Comparison of ENCODE assay signal across 2 cellular contexts in the genomic region with DNA sequence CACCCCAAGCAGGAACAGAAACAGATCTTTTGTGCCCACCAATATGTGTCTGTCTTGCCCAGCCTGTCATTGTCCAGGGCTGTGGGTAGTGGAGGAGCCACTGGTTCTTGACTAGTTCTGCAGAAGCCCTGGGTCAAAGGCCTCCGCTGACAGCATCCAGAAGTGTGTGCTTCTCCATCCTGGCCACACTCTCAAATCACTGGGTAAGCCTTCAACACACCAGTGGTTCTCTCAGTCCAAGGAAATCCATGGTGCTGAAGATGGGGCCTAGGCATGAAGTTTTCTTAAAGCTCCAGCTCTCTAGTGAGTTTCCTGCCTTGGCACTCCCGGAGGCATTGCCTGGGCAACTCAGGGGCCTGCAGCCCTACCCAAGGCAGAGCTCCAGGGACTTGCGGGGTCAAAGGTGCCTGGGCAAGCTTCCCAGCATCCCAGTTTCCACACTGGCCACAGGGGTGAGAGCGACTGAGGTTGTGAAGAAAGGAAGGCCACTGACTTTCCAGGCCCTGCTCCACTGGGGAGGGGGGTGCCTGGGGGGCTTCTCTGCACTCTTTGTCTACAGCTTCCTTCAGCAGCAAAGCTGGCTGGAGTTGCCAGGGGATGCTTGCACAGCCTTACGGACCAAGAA.
TF ChIP-seq lines count a peak whose summit lies in the region.

No MANE protein-coding gene starts in this region.

TF ChIP-seq in HEK293, 187 proteins besides CTCF, POLR2A, EP300 and RAD21 (continued from another document):
- TF ChIP-seq, protein P1, sequence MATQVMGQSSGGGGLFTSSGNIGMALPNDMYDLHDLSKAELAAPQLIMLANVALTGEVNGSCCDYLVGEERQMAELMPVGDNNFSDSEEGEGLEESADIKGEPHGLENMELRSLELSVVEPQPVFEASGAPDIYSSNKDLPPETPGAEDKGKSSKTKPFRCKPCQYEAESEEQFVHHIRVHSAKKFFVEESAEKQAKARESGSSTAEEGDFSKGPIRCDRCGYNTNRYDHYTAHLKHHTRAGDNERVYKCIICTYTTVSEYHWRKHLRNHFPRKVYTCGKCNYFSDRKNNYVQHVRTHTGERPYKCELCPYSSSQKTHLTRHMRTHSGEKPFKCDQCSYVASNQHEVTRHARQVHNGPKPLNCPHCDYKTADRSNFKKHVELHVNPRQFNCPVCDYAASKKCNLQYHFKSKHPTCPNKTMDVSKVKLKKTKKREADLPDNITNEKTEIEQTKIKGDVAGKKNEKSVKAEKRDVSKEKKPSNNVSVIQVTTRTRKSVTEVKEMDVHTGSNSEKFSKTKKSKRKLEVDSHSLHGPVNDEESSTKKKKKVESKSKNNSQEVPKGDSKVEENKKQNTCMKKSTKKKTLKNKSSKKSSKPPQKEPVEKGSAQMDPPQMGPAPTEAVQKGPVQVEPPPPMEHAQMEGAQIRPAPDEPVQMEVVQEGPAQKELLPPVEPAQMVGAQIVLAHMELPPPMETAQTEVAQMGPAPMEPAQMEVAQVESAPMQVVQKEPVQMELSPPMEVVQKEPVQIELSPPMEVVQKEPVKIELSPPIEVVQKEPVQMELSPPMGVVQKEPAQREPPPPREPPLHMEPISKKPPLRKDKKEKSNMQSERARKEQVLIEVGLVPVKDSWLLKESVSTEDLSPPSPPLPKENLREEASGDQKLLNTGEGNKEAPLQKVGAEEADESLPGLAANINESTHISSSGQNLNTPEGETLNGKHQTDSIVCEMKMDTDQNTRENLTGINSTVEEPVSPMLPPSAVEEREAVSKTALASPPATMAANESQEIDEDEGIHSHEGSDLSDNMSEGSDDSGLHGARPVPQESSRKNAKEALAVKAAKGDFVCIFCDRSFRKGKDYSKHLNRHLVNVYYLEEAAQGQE (tag by site-specific recombination; IDR thresholded peaks at IDR 0.05): peak; percentile 85
TF ChIP-seq in HEK293: peak in this region for 1.

TF ChIP-seq in HepG2, 621 proteins besides CTCF, POLR2A, EP300 and RAD21 (continued from another document):
- TF ChIP-seq ZNF709 (CRISPR knock-in tag; IDR thresholded peaks at IDR 0.05) (no peak), SRSF9 (IDR thresholded peaks at IDR 0.05; ENCODE audit: borderline replicate concordance, insufficient read depth, low read depth, low read length, poor library complexity, severe bottlenecking) (no peak), MIER2 (CRISPR knock-in tag; IDR thresholded peaks at IDR 0.05) (0 out of 2 replicates have a peak, but pooled peaks have one; percentile 39), NFYC (CRISPR knock-in tag; IDR thresholded peaks at IDR 0.05) (no peak), ZNF10 (CRISPR knock-in tag; IDR thresholded peaks at IDR 0.05; ENCODE audit: borderline replicate concordance, low read depth) (no peak), KDM3A (CRISPR knock-in tag; IDR thresholded peaks at IDR 0.05; ENCODE audit: low read depth) (no peak)
